Comparison of ENCODE assay signal across 1 cellular context in genomic region chr5:170861855-170862766, GRCh38.
TF ChIP-seq lines count a peak whose summit lies in the region.

Gene RANBP17, plus strand, starts transcription at chr5:170862018.

TF ChIP-seq in A549, 52 proteins besides CTCF, POLR2A, EP300 and RAD21 (continued from another document):
- TF ChIP-seq BCL3 (IDR thresholded peaks at IDR 0.05) (no peak), MAX (IDR thresholded peaks at IDR 0.05) (peak; percentile 88), NR3C1 (IDR thresholded peaks at IDR 0.05) (no peak), FOXS1 (CRISPR knock-in tag; IDR thresholded peaks at IDR 0.05) (no peak), TP53 (CRISPR knock-in tag; IDR thresholded peaks at IDR 0.05) (no peak), RFX5 (IDR thresholded peaks at IDR 0.05) (no peak), PHF8 (IDR thresholded peaks at IDR 0.05; ENCODE audit: borderline replicate concordance, low read depth) (peak; percentile 95), EHF (CRISPR knock-in tag; IDR thresholded peaks at IDR 0.05) (no peak), KDM1A (IDR thresholded peaks at IDR 0.05; ENCODE audit: low read depth) (no peak), MAFK (IDR thresholded peaks at IDR 0.05; ENCODE audit: partially characterized antibody) (no peak), HES2 (IDR thresholded peaks at IDR 0.05) (no peak), JUN (IDR thresholded peaks at IDR 0.05) (peak; percentile 38 to 75; a peak in 3 of 5 replicates), NFE2L2 (conservative IDR thresholded peaks at IDR 0.05; ENCODE audit: low read length) (no peak), REST (IDR thresholded peaks at IDR 0.05) (no peak), PBX3 (IDR thresholded peaks at IDR 0.05) (no peak), EHMT2 (IDR thresholded peaks at IDR 0.05; ENCODE audit: low read depth) (no peak), FOSL2 (IDR thresholded peaks at IDR 0.05) (no peak), FOSL2 (CRISPR knock-in tag; IDR thresholded peaks at IDR 0.05) (no peak), MAZ (IDR thresholded peaks at IDR 0.05; ENCODE audit: borderline replicate concordance, low read depth, low read length) (no peak), CHD2 (IDR thresholded peaks at IDR 0.05; ENCODE audit: low read length, partially characterized antibody) (no peak), FOSB (CRISPR knock-in tag; IDR thresholded peaks at IDR 0.05) (no peak), RARB (CRISPR knock-in tag; IDR thresholded peaks at IDR 0.05) (no peak), HOXB5 (CRISPR knock-in tag; IDR thresholded peaks at IDR 0.05) (no peak), ELK1 (IDR thresholded peaks at IDR 0.05; ENCODE audit: low read depth, low read length) (no peak), USF2 (IDR thresholded peaks at IDR 0.05) (no peak)
TF ChIP-seq in A549: peak in this region for 4.
